ENCODE assay signal across 15 cellular contexts in genomic region chr4:33494150-33494549, GRCh38.
DNase-seq lines count a peak whose midpoint lies in the region; ATAC-seq and TF ChIP-seq lines count a peak whose summit lies in the region.
"Had no signal": no experiment of that assay in that cellular context is flagged by ENCODE, and none has a peak within 500 bp of the region (broad histone marks: within the 10 kb centered on the region; RNA-seq: fewer than 3 reads in every experiment).

No MANE protein-coding gene starts in this region.

- no peak for TF ChIP-seq EP300 in ovary (IDR thresholded peaks at IDR 0.05)

- intact Hi-C loops in body of pancreas (cut with DNase I) (no loop called here), ovary (cut with DNase I) (no loop called here), Right ventricle myocardium inferior (cut with DNase I) (no loop called here)

- in situ Hi-C loops in Caki2 (cut with HindIII; ENCODE audit: low pct_unique_long_range_greater_than_20kb, low sequenced_read_pairs), result no loop called here

- H3K27me3 ChIP-seq in body of pancreas, result no peaks in the 10 kb centered on the region
- H3K27me3 ChIP-seq in ovary, result no peaks in the 10 kb centered on the region

- H3K9me3 ChIP-seq in body of pancreas (no peaks in the 10 kb centered on the region), ovary (no peaks in the 10 kb centered on the region)

- DNase-seq in Caki2 (ENCODE audit: low read depth) (peak; percentile 21), H4 (ENCODE audit: low spot score) (peak; percentile 23), SHP77 treated with DMSO at 0.1 percent for 48 hours (lab: John Stamatoyannopoulos, UW) (peak; percentile 0), fibroblast of pulmonary artery (ENCODE audit: low read depth) (peak; percentile 66), body of pancreas (no peak), ovary (no peak), Right ventricle myocardium inferior (ENCODE audit: missing footprints) (no peak)
- DNase-seq in central memory CD4-positive, alpha-beta T cell, result no peak
- DNase-seq: activated CD8-positive, alpha-beta T cell treated with anti-CD3 and anti-CD28 coated beads for 36 hours; activated T-cell treated with anti-CD3 and anti-CD28 coated beads, Interleukin-2, amount 50 U/mL, for 4 hours; AML-193; GOT3; left cardiac atrium; stimulated activated CD4-positive, alpha-beta T cell treated with anti-CD3 and anti-CD28 coated beads, Interleukin-4, amount 100 ng/mL, for 4 hours had no signal

- H3K4me1 ChIP-seq in body of pancreas (no peaks in the 10 kb centered on the region), ovary (ENCODE audit: insufficient read depth) (no peaks in the 10 kb centered on the region)

- no peak for TF ChIP-seq POLR2A in body of pancreas (IDR thresholded peaks at IDR 0.05)
- TF ChIP-seq POLR2A in ovary (IDR thresholded peaks at IDR 0.05), result no peak

- H3K4me3 ChIP-seq in fibroblast of pulmonary artery (replicated peaks; ENCODE audit: low read depth, low read length), result no peak overlapping the region
- no peak overlapping the region for H3K4me3 ChIP-seq in body of pancreas
- no peak overlapping the region for H3K4me3 ChIP-seq in ovary

- ATAC-seq in body of pancreas, result no peak
- no peak for ATAC-seq in Right ventricle myocardium inferior
- ATAC-seq: activated CD8-positive, alpha-beta T cell treated with anti-CD3 and anti-CD28 coated beads for 36 hours; activated T-cell treated with anti-CD3 and anti-CD28 coated beads, Interleukin-2, amount 50 U/mL, for 4 hours; left cardiac atrium; WTC11 had no signal

- TF ChIP-seq CTCF in fibroblast of pulmonary artery (IDR thresholded peaks at IDR 0.05; ENCODE audit: low read length, missing control alignments), result no peak
- no peak for TF ChIP-seq CTCF in body of pancreas (IDR thresholded peaks at IDR 0.05)
- TF ChIP-seq CTCF in ovary (IDR thresholded peaks at IDR 0.05), result no peak

- H3K27ac ChIP-seq in body of pancreas, result no peak overlapping the region
- no peak overlapping the region for H3K27ac ChIP-seq in ovary

- WGBS in body of pancreas, 2 donors, result 38 to 49% methylated on average over 2 of the region's 2 CpGs
- 55 to 73% (median 56%) methylated on average over 2 of the region's 2 CpGs for WGBS in ovary, 3 donors

- H3K36me3 ChIP-seq in body of pancreas (replicated peaks in 1 of 2; ENCODE audit: insufficient read depth in 1 of 2, low read depth in 2 of 2), result no peaks in the 10 kb centered on the region
- H3K36me3 ChIP-seq in ovary, result no peaks in the 10 kb centered on the region

Comparison
In these comparisons a context has a peak if more than half of its experiments do, and no peak if none do; other contexts are left out.
1. DNase-seq: peak in Caki2 (single experiment), H4 (single experiment), SHP77 treated with DMSO at 0.1 percent for 48 hours (single experiment) and fibroblast of pulmonary artery (single experiment); none in body of pancreas (0 of 4), ovary (0 of 5), central memory CD4-positive, alpha-beta T cell (single experiment) and Right ventricle myocardium inferior (single experiment).